In the genomic region with DNA sequence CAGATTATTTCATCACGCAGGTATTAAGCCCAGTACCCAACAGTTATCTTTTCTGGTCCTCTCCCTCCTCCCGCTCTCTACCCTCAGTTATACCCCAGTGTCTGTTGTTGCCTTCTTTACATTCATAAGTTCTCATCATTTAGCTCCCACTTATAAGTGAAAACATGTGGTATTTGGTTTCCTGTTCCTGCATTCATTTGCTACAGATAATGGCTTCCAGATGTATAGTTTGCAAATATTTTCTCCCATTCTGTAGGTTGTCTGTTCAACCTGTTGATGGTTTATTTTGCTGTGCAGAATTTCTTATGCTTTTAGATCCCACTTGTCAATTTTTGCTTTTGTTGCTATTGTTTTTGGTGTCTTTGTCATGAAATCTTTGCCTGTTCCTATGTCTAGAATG, we compare ENCODE assay signal across 20 cellular contexts. TPM values are rescaled to one million over a fixed set of nuclear protein-coding genes. Genes with fewer than 3 reads are reported as not detected.
A peak's percentile ranks its signal among the peaks of the same experiment; 100 is the strongest.
DNase-seq lines count a peak whose midpoint lies in the region; ATAC-seq and TF ChIP-seq lines count a peak whose summit lies in the region.
"Had no signal": no experiment of that assay in that cellular context is flagged by ENCODE, and none has a peak within 500 bp of the region (broad histone marks: within the 10 kb centered on the region; RNA-seq: fewer than 3 reads in every experiment).

No MANE protein-coding gene starts in this region.

- H4K20me1 ChIP-seq in SK-N-SH (ENCODE audit: insufficient read depth): no peaks in the 10 kb centered on the region

- H3K9me3 ChIP-seq in SK-N-SH (0 out of 2 replicates have a peak, but pooled peaks cover 4% of the 10 kb centered on the region), gastroesophageal sphincter (peaks cover 0 to 21% (median 0%) of the 10 kb centered on the region in 3 donors)

- H3K4me2 ChIP-seq in SK-N-SH: no peak overlapping the region
- H3K4me2 ChIP-seq: GM23338, KMS-11 had no signal

- H3K4me3 ChIP-seq in SK-N-SH (ENCODE audit: low read depth in 2 of 2, low read length in 1 of 2): no peak overlapping the region
- no peak overlapping the region for H3K4me3 ChIP-seq in gastroesophageal sphincter
- H3K4me3 ChIP-seq: GM12878, GM23338 had no signal

- no peak for TF ChIP-seq CTCF in SK-N-SH (IDR thresholded peaks at IDR 0.05)
- no peak for TF ChIP-seq CTCF in gastroesophageal sphincter (IDR thresholded peaks at IDR 0.05)
- no peak for TF ChIP-seq CTCF in GM13977 (IDR thresholded peaks at IDR 0.05; ENCODE audit: extremely low read depth, insufficient read depth, missing control alignments)

- TF ChIP-seq EP300 in SK-N-SH (IDR thresholded peaks at IDR 0.05; ENCODE audit: borderline replicate concordance in 1 of 2, low read depth in 1 of 2, low read length in 1 of 2) (no peak), gastroesophageal sphincter (IDR thresholded peaks at IDR 0.05) (no peak)

- DNase-seq in Daoy (ENCODE audit: low read depth) (peak; percentile 7), HS-5 (ENCODE audit: low read depth) (peak; percentile 15), SK-N-SH (peak; percentile 18), fibroblast of peridontal ligament (ENCODE audit: extremely low read depth) (peak; percentile 5), NCI-H526 treated with DMSO at 0.1 percent for 48 hours (lab: John Stamatoyannopoulos, UW) (no peak), GM13977 (ENCODE audit: low spot score) (no peak)
- DNase-seq: ACHN; AML-193; Caco-2; CD4-positive, alpha-beta T cell; DMS79; EL; HCEC 1CT had no signal

- TF ChIP-seq POLR2A in gastroesophageal sphincter (IDR thresholded peaks at IDR 0.05): no peak

- H3K27me3 ChIP-seq in SK-N-SH (ENCODE audit: insufficient read depth) (no peaks in the 10 kb centered on the region), gastroesophageal sphincter (no peaks in the 10 kb centered on the region)

- TF ChIP-seq RAD21 in SK-N-SH (IDR thresholded peaks at IDR 0.05; ENCODE audit: low read length): no peak

- no peaks in the 10 kb centered on the region for H3K9me2 ChIP-seq in SK-N-SH

- CTCF ChIA-PET in SK-N-SH (lab: Yijun Ruan, JAX): interaction anchor here (0.8 to 1.7 kb wide), 3 partner anchors 20 to 748 kb away, joined by 3 to 6 read pairs (median 4); no protein-coding TSS in a partner anchor

- H3K79me2 ChIP-seq in SK-N-SH (ENCODE audit: insufficient read depth): no peaks in the 10 kb centered on the region

- no peak overlapping the region for H3K27ac ChIP-seq in SK-N-SH (ENCODE audit: low read depth in 2 of 2, low read length in 1 of 2)
- no peak overlapping the region for H3K27ac ChIP-seq in gastroesophageal sphincter
- H3K27ac ChIP-seq: C4-2B, KMS-11 had no signal

- H3K9ac ChIP-seq in SK-N-SH: no peak overlapping the region
- H3K9ac ChIP-seq: KMS-11 had no signal

- ATAC-seq in gastroesophageal sphincter: no peak
- ATAC-seq in GM21381 (IDR thresholded peaks at IDR 0.05; ENCODE audit: unreplicated experiment): no peak
- ATAC-seq: GM12878, GM23338 had no signal

- H3K36me3 ChIP-seq in SK-N-SH (replicated peaks in 1 of 2; ENCODE audit: control insufficient read depth in 1 of 2, insufficient read depth in 2 of 2, low read length in 1 of 2) (no peaks in the 10 kb centered on the region), gastroesophageal sphincter (no peaks in the 10 kb centered on the region)

- no peak overlapping the region for H2AFZ ChIP-seq in SK-N-SH (ENCODE audit: low read depth)
- H2AFZ ChIP-seq: GM23338 had no signal

- in situ Hi-C loops in GM13977 (cut with MboI; ENCODE audit: low pct_unique_long_range_greater_than_20kb, low sequenced_read_pairs, unreplicated experiment): no loop called here

- 24% methylated on average over 2 of the region's 2 CpGs for WGBS in SK-N-SH (ENCODE audit: low lambda C conversion rate)
- 86% methylated on average over 1 to 2 of the region's 2 CpGs for WGBS in gastroesophageal sphincter (ENCODE audit: low coverage in 1 of 2), 2 donors

- POLR2A ChIA-PET in SK-N-SH (lab: Yijun Ruan, JAX): no interaction called here

- H3F3A ChIP-seq in SK-N-SH (replicated peaks; ENCODE audit: insufficient read depth): no peaks in the 10 kb centered on the region

- no peaks in the 10 kb centered on the region; a peak in 1 of 4 replicates for H3K4me1 ChIP-seq in SK-N-SH (ENCODE audit: control insufficient read depth in 1 of 2, insufficient read depth in 2 of 2, low read depth in 1 of 2, low read length in 1 of 2)
- no peaks in the 10 kb centered on the region for H3K4me1 ChIP-seq in gastroesophageal sphincter
- H3K4me1 ChIP-seq: Caco-2 had no signal

TF ChIP-seq in SK-N-SH, 30 proteins besides CTCF, POLR2A, EP300 and RAD21:
- no peak for TF ChIP-seq ELF1 (IDR thresholded peaks at IDR 0.05)
- peak; percentile 83 for TF ChIP-seq TCF12 (IDR thresholded peaks at IDR 0.05)
- TF ChIP-seq FOXJ3 (CRISPR knock-in tag; IDR thresholded peaks at IDR 0.05): 0 out of 2 replicates have a peak, but pooled peaks have one; percentile 19
- peak; percentile 87; the same call in 1 of the 2 replicates for TF ChIP-seq RCOR1 (IDR thresholded peaks at IDR 0.05; ENCODE audit: low read length)
TF ChIP-seq in SK-N-SH: peak in this region for 3.

RNA-seq across cellular contexts. Expression of gene KCNH1, which starts 21.1 kb away (rescaled TPM):
- total RNA-seq in Daoy (2014; rRNA removed; shearing (Covaris generic)): 2.9 and 3.0 TPM in 2 replicates
- 0.08 and 0.26 TPM in 2 replicates for polyA plus RNA-seq in SK-N-SH (2012; rRNA removed)
- 0.21 and 0.22 TPM in 2 replicates for polyA plus RNA-seq in SK-N-SH (2012; cell fraction: cytosol; rRNA removed)
- polyA plus RNA-seq in SK-N-SH (2012; cell fraction: nucleus; rRNA removed): 0.10 and 0.27 TPM in 2 replicates
- 1 to 10 TPM in 2 of 4 donors, under 1 TPM in 2; 0.15 to 2.3 (median 1.2) TPM for total RNA-seq in gastroesophageal sphincter
- total RNA-seq: Caco-2; CD4-positive, alpha-beta T cell; GM12878; HT-29 had no signal
- polyA plus RNA-seq: GM23338 had no signal

Comparison
In these comparisons a context has a peak if more than half of its experiments do, and no peak if none do; other contexts are left out.
1. DNase-seq: peak in Daoy (single experiment), HS-5 (single experiment), SK-N-SH (single experiment) and fibroblast of peridontal ligament (single experiment); none in NCI-H526 treated with DMSO at 0.1 percent for 48 hours (single experiment) and GM13977 (single experiment).